ENCODE assay signal across 8 cellular contexts in genomic region chr2:217057773-217058172, GRCh38.
"Had no signal": no experiment of that assay in that cellular context is flagged by ENCODE, and none has a peak within 500 bp of the region (broad histone marks: within the 10 kb centered on the region; RNA-seq: fewer than 3 reads in every experiment).

No MANE protein-coding gene starts in this region.

- ATAC-seq: GM12878 had no signal

- FAIRE-seq: G401.6, GM12878, GM12891, GM12892, GM18507, GM19239 had no signal

- H3K4me3 ChIP-seq: GM12878 had no signal

- DNase-seq: GDM1, GF-D8 had no signal
